8 cellular contexts compared by ENCODE assay signal in genomic region chr1:38858833-38859560, GRCh38. TPM values are rescaled to one million over a fixed set of nuclear protein-coding genes. Genes with fewer than 3 reads are reported as not detected.
A peak's percentile ranks its signal among the peaks of the same experiment; 100 is the strongest.
DNase-seq lines count a peak whose midpoint lies in the region; ATAC-seq and TF ChIP-seq lines count a peak whose summit lies in the region.

No MANE protein-coding gene starts in this region.

- no peaks in the 10 kb centered on the region; the same call in 1 of the 2 replicates for H3K79me2 ChIP-seq in OCI-LY1 (ENCODE audit: insufficient read depth, low read length)

- H4K20me1 ChIP-seq in OCI-LY1 (ENCODE audit: insufficient read depth, low read length), result no peaks in the 10 kb centered on the region

- H3K9ac ChIP-seq in OCI-LY1 (ENCODE audit: low read length), result peak overlapping the region; percentile 69

- H3K4me1 ChIP-seq in OCI-LY1 (ENCODE audit: insufficient read depth, low read length, severe bottlenecking) (peaks cover 28% of the 10 kb centered on the region), foreskin keratinocyte (peaks cover 2% of the 10 kb centered on the region), neuron (ENCODE audit: insufficient read depth, low read length) (peaks cover 21% of the 10 kb centered on the region), thymus (ENCODE audit: control insufficient read depth, insufficient read depth, low read length) (peaks cover 19% of the 10 kb centered on the region)

- WGBS in thymus, result 2% methylated on average over 51 of the region's 51 CpGs

- no peak overlapping the region for H3K27ac ChIP-seq in OCI-LY1 (ENCODE audit: low read depth, low read length, poor library complexity, severe bottlenecking)
- peak overlapping the region; percentile 88 for H3K27ac ChIP-seq in foreskin keratinocyte
- H3K27ac ChIP-seq in thymus (ENCODE audit: low read depth), result peak overlapping the region; percentile 82

- TF ChIP-seq CTCF in OCI-LY1 (IDR thresholded peaks at IDR 0.05; ENCODE audit: low read length) (no peak), foreskin keratinocyte (conservative IDR thresholded peaks at IDR 0.05) (no peak)

- H3K9me3 ChIP-seq in OCI-LY1 (ENCODE audit: low read length) (no peaks in the 10 kb centered on the region), neuron (ENCODE audit: low read length) (no peaks in the 10 kb centered on the region), thymus (ENCODE audit: control insufficient read depth) (no peaks in the 10 kb centered on the region)

- H3K4me2 ChIP-seq in OCI-LY1 (ENCODE audit: low read length), result peak overlapping the region; percentile 76

- H3K4me3 ChIP-seq in OCI-LY1 (ENCODE audit: low read depth, low read length, poor library complexity, severe bottlenecking), result peak overlapping the region; percentile 76
- H3K4me3 ChIP-seq in neuron (ENCODE audit: low read length), result peak overlapping the region; percentile 90
- H3K4me3 ChIP-seq in thymus (ENCODE audit: low read length), result peak overlapping the region; percentile 83

- peak; percentile 35 for ATAC-seq in GM18870 (IDR thresholded peaks at IDR 0.05; ENCODE audit: unreplicated experiment)
- peak; percentile 28 for ATAC-seq in HG03103 (IDR thresholded peaks at IDR 0.05; ENCODE audit: low read depth, unreplicated experiment)
- peak; percentile 71 for ATAC-seq in foreskin keratinocyte

- peaks cover 3% of the 10 kb centered on the region; the same call in 1 of the 2 replicates for H3F3A ChIP-seq in OCI-LY1 (ENCODE audit: insufficient read depth, low read length)

- DNase-seq in AG08395 (ENCODE audit: low spot score), result peak; percentile 57
- peak; percentile 28 for DNase-seq in activated effector memory CD4-positive, alpha-beta T cell treated with Interleukin-2 at 50 U/mL for 16 hours
- DNase-seq in foreskin keratinocyte, result peak; percentile 84 to 85

- no peaks in the 10 kb centered on the region for H3K9me2 ChIP-seq in OCI-LY1 (ENCODE audit: low read depth, low read length)

- H3K36me3 ChIP-seq in OCI-LY1 (ENCODE audit: insufficient read depth, low read length) (peaks cover 27% of the 10 kb centered on the region; the same call in 1 of the 2 replicates), neuron (ENCODE audit: insufficient read depth, low read length) (peaks cover 25% of the 10 kb centered on the region), thymus (ENCODE audit: control insufficient read depth, insufficient read depth) (peaks cover 5% of the 10 kb centered on the region)

- no peak overlapping the region; the same call in 1 of the 2 replicates for H2AFZ ChIP-seq in OCI-LY1 (ENCODE audit: low read length)
- H2AFZ ChIP-seq in neuron (ENCODE audit: low read depth, low read length), result no peak overlapping the region

- no peaks in the 10 kb centered on the region for H3K27me3 ChIP-seq in OCI-LY1 (ENCODE audit: insufficient read depth, low read length)
- no peaks in the 10 kb centered on the region for H3K27me3 ChIP-seq in foreskin keratinocyte
- H3K27me3 ChIP-seq in neuron (ENCODE audit: insufficient read depth, low read length), result no peaks in the 10 kb centered on the region
- H3K27me3 ChIP-seq in thymus (ENCODE audit: control insufficient read depth, insufficient read depth), result no peaks in the 10 kb centered on the region

RNA-seq across cellular contexts. Expression of gene RRAGC, which starts 0.6 kb away (rescaled TPM):
- 25.8 and 27.4 TPM in 2 replicates for total RNA-seq in foreskin keratinocyte
- polyA plus RNA-seq in foreskin keratinocyte, result 17.2 and 20.4 TPM in 2 replicates
- 28.6 TPM for polyA plus RNA-seq in thymus

RNA-seq across cellular contexts. Expression of gene MYCBP, which starts 14.2 kb away (rescaled TPM):
- total RNA-seq in foreskin keratinocyte, result 33.9 and 41.1 TPM in 2 replicates
- polyA plus RNA-seq in foreskin keratinocyte (24.1 and 28.7 TPM in 2 replicates), thymus (15.6 TPM)

RNA-seq across cellular contexts. Expression of gene GJA9, which starts 22.4 kb away (rescaled TPM):
- total RNA-seq in foreskin keratinocyte, result 0.21 and 0.27 TPM in 2 replicates
- polyA plus RNA-seq in foreskin keratinocyte (0.26 and 0.37 TPM in 2 replicates), thymus (0.11 TPM)

Comparison
In these comparisons a context has a peak if more than half of its experiments do, and no peak if none do; other contexts are left out.
1. DNase-seq: peak in every context shown above with its lines; median percentile 84 in foreskin keratinocyte; 57 in AG08395; 28 in activated effector memory CD4-positive, alpha-beta T cell treated with Interleukin-2 at 50 U/mL for 16 hours.